Comparison of ENCODE assay signal across 15 cellular contexts in the genomic region with DNA sequence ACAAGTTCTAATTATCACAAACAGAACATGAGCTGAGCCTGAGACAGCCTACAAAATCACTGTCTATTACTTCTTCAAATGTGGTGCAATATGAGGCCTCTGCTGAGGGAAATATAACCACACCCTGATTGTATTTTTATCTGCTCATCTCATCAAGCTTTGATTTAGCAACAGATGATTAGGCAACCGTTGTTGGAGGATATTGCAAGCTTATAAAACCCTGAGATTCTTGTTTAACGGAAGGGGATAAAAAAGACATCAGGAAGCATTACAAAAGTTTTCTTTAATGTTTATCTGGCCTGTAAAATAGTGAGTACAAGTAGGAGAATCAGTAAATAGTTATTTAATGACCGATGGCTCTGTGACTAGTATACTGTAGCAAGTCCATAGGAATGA.
DNase-seq lines count a peak whose midpoint lies in the region; ATAC-seq, FAIRE-seq and TF ChIP-seq lines count a peak whose summit lies in the region.
"Had no signal": no experiment of that assay in that cellular context is flagged by ENCODE, and none has a peak within 500 bp of the region (broad histone marks: within the 10 kb centered on the region; RNA-seq: fewer than 3 reads in every experiment).

No MANE protein-coding gene starts in this region.

- H3K4me3 ChIP-seq in breast epithelium (no peak overlapping the region), foreskin fibroblast (ENCODE audit: low read depth in 1 of 2, low read length in 2 of 2) (no peak overlapping the region), subcutaneous abdominal adipose tissue (ENCODE audit: low read depth in 1 of 5, low read length in 5 of 5) (no peak overlapping the region)
- H3K4me3 ChIP-seq: spleen had no signal

- peak overlapping the region; percentile 52 for H3K27ac Mint-ChIP-seq in MCF 10A (ENCODE audit: low read depth, unreplicated experiment)
- H3K27ac Mint-ChIP-seq: IgD-negative memory B cell had no signal

- no peak for FAIRE-seq in RCC 7860 (lab: Jason Lieb, UNC)

- intact Hi-C loops in MCF 10A (cut with micrococcal nuclease), result loop anchor here (1.0 kb wide), 1 partner anchor 108 kb away; no protein-coding TSS in a partner anchor
- intact Hi-C loops in breast epithelium (cut with DNase I; ENCODE audit: low total_unique reads), result no loop called here

- H3K36me3 Mint-ChIP-seq in MCF 10A (ENCODE audit: insufficient read depth, unreplicated experiment), result no peaks in the 10 kb centered on the region
- H3K36me3 Mint-ChIP-seq: IgD-negative memory B cell had no signal

- H3K4me1 ChIP-seq in breast epithelium, result no peaks in the 10 kb centered on the region
- peaks cover 0 to 20% (median 19%) of the 10 kb centered on the region in 5 donors for H3K4me1 ChIP-seq in subcutaneous abdominal adipose tissue (ENCODE audit: control insufficient read depth in 5 of 5, insufficient read depth in 5 of 5, low read length in 5 of 5)

- no peaks in the 10 kb centered on the region for H3K36me3 ChIP-seq in breast epithelium
- H3K36me3 ChIP-seq in subcutaneous abdominal adipose tissue (ENCODE audit: control insufficient read depth in 5 of 5, insufficient read depth in 5 of 5, low read length in 5 of 5), result no peaks in the 10 kb centered on the region
- H3K36me3 ChIP-seq: spleen had no signal

- H3K27me3 Mint-ChIP-seq in MCF 10A (ENCODE audit: insufficient read depth, unreplicated experiment), result no peaks in the 10 kb centered on the region

- no peak overlapping the region for H3K9ac ChIP-seq in subcutaneous abdominal adipose tissue (ENCODE audit: low read length in 5 of 5)

- TF ChIP-seq POLR2A in breast epithelium (IDR thresholded peaks at IDR 0.05), result no peak

- no peak overlapping the region for H3K4me3 Mint-ChIP-seq in MCF 10A (ENCODE audit: unreplicated experiment)
- H3K4me3 Mint-ChIP-seq: IgD-negative memory B cell had no signal

- peaks cover 16% of the 10 kb centered on the region for H3K4me1 Mint-ChIP-seq in MCF 10A (ENCODE audit: insufficient read depth, unreplicated experiment)

- ATAC-seq in HG02885 (IDR thresholded peaks at IDR 0.05; ENCODE audit: poor library complexity, unreplicated experiment), result no peak

- H3K9me3 Mint-ChIP-seq in MCF 10A (ENCODE audit: unreplicated experiment), result no peaks in the 10 kb centered on the region
- H3K9me3 Mint-ChIP-seq: IgD-negative memory B cell had no signal

- H3K9me3 ChIP-seq in breast epithelium (no peaks in the 10 kb centered on the region), subcutaneous abdominal adipose tissue (ENCODE audit: control insufficient read depth in 5 of 5, low read length in 5 of 5) (no peaks in the 10 kb centered on the region)
- H3K9me3 ChIP-seq: spleen had no signal

- POLR2A ChIA-PET in MCF 10A (lab: Yijun Ruan, JAX) (interaction anchor here (0.7 to 1.5 kb wide), 5 partner anchors 17 to 691 kb away, joined by 3 to 6 read pairs (median 4); no protein-coding TSS in a partner anchor), RWPE1 (lab: Yijun Ruan, JAX; ENCODE audit: low non-redundant PET) (no interaction called here)

- no TSS peak for BruUV-seq in MCF 10A (replicated peaks; lab: Mats Ljungman, UMichigan)

- DNase-seq in MCF 10A (ENCODE audit: unreplicated experiment) (peak; percentile 93), breast epithelium (ENCODE audit: low spot score in 2 of 2) (no peak), RWPE1 (ENCODE audit: low spot score) (peak; percentile 27), foreskin fibroblast (peak; percentile 88 to 91), RCC 7860 (ENCODE audit: low spot score) (no peak), NCI-H345 (lab: John Stamatoyannopoulos, UW) (no peak)
- DNase-seq: activated T-cell treated with anti-CD3 and anti-CD28 coated beads for 4 hours, AML-193, caudate nucleus, mesendoderm, NCI-H526 treated with DMSO at 0.1 percent for 48 hours, spleen had no signal

- CTCF ChIA-PET in MCF 10A (lab: Yijun Ruan, JAX) (interaction anchor here (0.6 to 3.1 kb wide), 7 partner anchors 17 to 1519 kb away, joined by 3 to 15 read pairs (median 5); no protein-coding TSS in a partner anchor), RWPE1 (lab: Yijun Ruan, JAX) (interaction anchor here (1.5 kb wide), 1 partner anchor 17 kb away, joined by 5 read pairs; no protein-coding TSS in a partner anchor)

- TF ChIP-seq CTCF in MCF 10A (IDR thresholded peaks at IDR 0.05; ENCODE audit: unreplicated experiment) (no peak), breast epithelium (IDR thresholded peaks at IDR 0.05) (no peak), RWPE1 (conservative IDR thresholded peaks at IDR 0.05; ENCODE audit: low read depth) (no peak), foreskin fibroblast (IDR thresholded peaks at IDR 0.05; ENCODE audit: low read depth, low read length) (no peak)

- H3K27me3 ChIP-seq in breast epithelium (no peaks in the 10 kb centered on the region), subcutaneous abdominal adipose tissue (ENCODE audit: control insufficient read depth in 5 of 5, insufficient read depth in 4 of 5, low read length in 5 of 5) (no peaks in the 10 kb centered on the region)

- no peak overlapping the region for H3K27ac ChIP-seq in breast epithelium
- no peak overlapping the region for H3K27ac ChIP-seq in RWPE1
- peak overlapping the region; percentile 64 for H3K27ac ChIP-seq in subcutaneous abdominal adipose tissue (ENCODE audit: low read depth, low read length)

Comparison
In these comparisons a context has a peak if more than half of its experiments do, and no peak if none do; other contexts are left out.
1. DNase-seq: peak in MCF 10A (single experiment), RWPE1 (single experiment) and foreskin fibroblast (2 of 2); none in breast epithelium (0 of 2), RCC 7860 (single experiment) and NCI-H345 (single experiment).